ENCODE assay signal across 10 cellular contexts in genomic region chr1:203272633-203273205, GRCh38. TPM values are rescaled to one million over a fixed set of nuclear protein-coding genes. Genes with fewer than 3 reads are reported as not detected.
DNase-seq lines count a peak whose midpoint lies in the region; ATAC-seq and TF ChIP-seq lines count a peak whose summit lies in the region.
"Had no signal": no experiment of that assay in that cellular context is flagged by ENCODE, and none has a peak within 500 bp of the region (broad histone marks: within the 10 kb centered on the region; RNA-seq: fewer than 3 reads in every experiment).

No MANE protein-coding gene starts in this region.

- ATAC-seq in GM18861 (IDR thresholded peaks at IDR 0.05; ENCODE audit: unreplicated experiment) (no peak), GM19324 (IDR thresholded peaks at IDR 0.05; ENCODE audit: low FRiP score, unreplicated experiment) (no peak), GM18517 (IDR thresholded peaks at IDR 0.05; ENCODE audit: unreplicated experiment) (no peak)

- H3K27me3 ChIP-seq in HUES6 (ENCODE audit: control insufficient read depth, insufficient read depth, low read length) (peaks cover 35% of the 10 kb centered on the region), osteoblast (ENCODE audit: insufficient read depth, low read length) (no peaks in the 10 kb centered on the region)

- no peak overlapping the region for H3K9ac ChIP-seq in HUES6 (ENCODE audit: low read length)

- peak; percentile 0 for DNase-seq in AG08396 (ENCODE audit: low spot score)
- no peak for DNase-seq in coronary artery (ENCODE audit: low spot score)
- DNase-seq in osteoblast (ENCODE audit: insufficient read length, low spot score, missing footprints) = no peak
- no peak for DNase-seq in inferior parietal cortex (ENCODE audit: extremely low spot score)

- H4K20me1 ChIP-seq in osteoblast (ENCODE audit: insufficient read depth, low read length) = no peaks in the 10 kb centered on the region

- H3K9me3 ChIP-seq in HUES6 (ENCODE audit: control insufficient read depth, insufficient read depth, low read depth, low read length) (no peaks in the 10 kb centered on the region), osteoblast (ENCODE audit: low read depth, low read length) (no peaks in the 10 kb centered on the region)
- H3K9me3 ChIP-seq: mucosa of descending colon had no signal

- no peak for TF ChIP-seq CTCF in coronary artery (IDR thresholded peaks at IDR 0.05)
- TF ChIP-seq CTCF in osteoblast (IDR thresholded peaks at IDR 0.05; ENCODE audit: extremely low read depth, low read depth, low read length) = no peak

- peaks cover 20% of the 10 kb centered on the region for H3K4me1 ChIP-seq in HUES6 (ENCODE audit: control insufficient read depth, insufficient read depth, low read length)
- H3K4me1 ChIP-seq in osteoblast (ENCODE audit: insufficient read depth, low read length) = peaks cover 19% of the 10 kb centered on the region

- H2AFZ ChIP-seq in osteoblast (ENCODE audit: low read length) = peak overlapping the region; percentile 72

- H3K27ac ChIP-seq in HUES6 (ENCODE audit: low read depth, low read length) (no peak overlapping the region), coronary artery (peak overlapping the region; percentile 74 to 92), osteoblast (ENCODE audit: low read depth, low read length) (no peak overlapping the region)

- peak overlapping the region; percentile 45; the same call in 1 of the 2 replicates for H3K4me3 ChIP-seq in HUES6 (ENCODE audit: low read depth, low read length)
- H3K4me3 ChIP-seq in coronary artery = peak overlapping the region; percentile 65
- peak overlapping the region; percentile 55 for H3K4me3 ChIP-seq in osteoblast (ENCODE audit: insufficient read depth, low read length)
- H3K4me3 ChIP-seq: mucosa of descending colon had no signal

- no peaks in the 10 kb centered on the region for H3K79me2 ChIP-seq in osteoblast (ENCODE audit: insufficient read depth, low read length)

- no peaks in the 10 kb centered on the region for H3K36me3 ChIP-seq in HUES6 (ENCODE audit: control insufficient read depth, insufficient read depth, low read length)
- no peaks in the 10 kb centered on the region for H3K36me3 ChIP-seq in osteoblast (ENCODE audit: insufficient read depth, low read length)

- H3K4me2 ChIP-seq in osteoblast (ENCODE audit: insufficient read depth, low read length) = peak overlapping the region; percentile 66

RNA-seq across cellular contexts. Expression of gene BTG2, which starts 32.6 kb away (rescaled TPM):
- total RNA-seq in osteoblast = 14.5 and 14.7 TPM in 2 replicates

RNA-seq across cellular contexts. Expression of gene CHIT1, which starts 43.2 kb away (rescaled TPM):
- under 0.01 TPM in 1 of 2 replicates, not detected in the other for total RNA-seq in osteoblast
- total RNA-seq: epithelial cell of proximal tubule had no signal

Comparison
In these comparisons a context has a peak if more than half of its experiments do, and no peak if none do; other contexts are left out.
1. H3K27ac ChIP-seq: peak in coronary artery (2 of 2); none in HUES6 (single experiment) and osteoblast (single experiment).
2. Peak in every context shown above with its lines, with median percentiles within 50 percentile points of each other: H3K4me3 ChIP-seq.